Comparison of ENCODE assay signal across 1 cellular context in genomic region chr13:111145506-111145905, GRCh38.
TF ChIP-seq lines count a peak whose summit lies in the region.

No MANE protein-coding gene starts in this region.

TF ChIP-seq in HepG2, 621 proteins besides CTCF, POLR2A, EP300 and RAD21:
- TF ChIP-seq PRDM4 (CRISPR knock-in tag; IDR thresholded peaks at IDR 0.05; ENCODE audit: borderline replicate concordance) = no peak
- no peak for TF ChIP-seq NR1H2 (CRISPR knock-in tag; IDR thresholded peaks at IDR 0.05; ENCODE audit: borderline replicate concordance, low read depth)
- no peak for TF ChIP-seq ZNF670 (CRISPR knock-in tag; IDR thresholded peaks at IDR 0.05; ENCODE audit: borderline replicate concordance)
